17 cellular contexts compared by ENCODE assay signal in genomic region chr1:77906624-77907023, GRCh38. TPM values are rescaled to one million over a fixed set of nuclear protein-coding genes. Genes with fewer than 3 reads are reported as not detected.
DNase-seq lines count a peak whose midpoint lies in the region; ATAC-seq, FAIRE-seq and TF ChIP-seq lines count a peak whose summit lies in the region.
"Had no signal": no experiment of that assay in that cellular context is flagged by ENCODE, and none has a peak within 500 bp of the region (broad histone marks: within the 10 kb centered on the region; RNA-seq: fewer than 3 reads in every experiment).

No MANE protein-coding gene starts in this region.

- H3K9me3 ChIP-seq in IMR-90 (ENCODE audit: control insufficient read depth, insufficient read depth, low read length), result no peaks in the 10 kb centered on the region
- no peaks in the 10 kb centered on the region for H3K9me3 ChIP-seq in K562 (replicated peaks; ENCODE audit: control insufficient read depth, insufficient read depth, low read depth, low read length)
- H3K9me3 ChIP-seq in gastrocnemius medialis, result no peaks in the 10 kb centered on the region
- H3K9me3 ChIP-seq: HAP-1 had no signal

- H3K14ac ChIP-seq in IMR-90 (replicated peaks; ENCODE audit: low read depth, low read length), result no peak overlapping the region

- no peaks in the 10 kb centered on the region for H3K27me3 ChIP-seq in IMR-90 (ENCODE audit: control insufficient read depth, insufficient read depth, low read length)
- no peaks in the 10 kb centered on the region for H3K27me3 ChIP-seq in K562 (ENCODE audit: control insufficient read depth in 2 of 2, insufficient read depth in 2 of 2, low read length in 2 of 2)
- H3K27me3 ChIP-seq in gastrocnemius medialis, result no peaks in the 10 kb centered on the region

- no peaks in the 10 kb centered on the region for H3K36me3 Mint-ChIP-seq in activated naive CD4-positive, alpha-beta T cell treated with anti-CD3 and anti-CD28 coated beads, Interleukin-2, amount 50 U/mL, for 72 hours
- H3K36me3 Mint-ChIP-seq: CD4-positive, alpha-beta memory T cell had no signal

- H3K9me3 Mint-ChIP-seq in activated naive CD4-positive, alpha-beta T cell treated with anti-CD3 and anti-CD28 coated beads, Interleukin-2, amount 50 U/mL, for 72 hours, result no peaks in the 10 kb centered on the region
- H3K9me3 Mint-ChIP-seq: CD4-positive, alpha-beta memory T cell; GM23338 had no signal

- DNase-seq in IMR-90 (no peak), K562 (ENCODE audit: extremely low read depth in 1 of 4, low spot score in 3 of 4) (no peak), gastrocnemius medialis (no peak), Kasumi-1 (lab: John Stamatoyannopoulos, UW) (no peak)
- no peak for DNase-seq in activated naive CD4-positive, alpha-beta T cell treated with anti-CD3 and anti-CD28 coated beads, Interleukin-2, amount 50 U/mL, for 72 hours (ENCODE audit: low spot score in 2 of 2)
- DNase-seq: C1 segment of cervical spinal cord; Calu3; CD4-positive, alpha-beta memory T cell; COR-L47; DMS53; DMS79 treated with DMSO at 0.1 percent for 48 hours; GF-D8 had no signal

- peaks cover 54% of the 10 kb centered on the region for H4K20me1 ChIP-seq in IMR-90 (ENCODE audit: insufficient read depth, low read length)
- no peaks in the 10 kb centered on the region for H4K20me1 ChIP-seq in K562 (replicated peaks; ENCODE audit: control insufficient read depth, insufficient read depth, low read length)

- dilution Hi-C loops in IMR-90 (cut with HindIII; ENCODE audit: low sequenced_read_pairs, unreplicated experiment), result no loop called here

- H4K91ac ChIP-seq in IMR-90 (ENCODE audit: insufficient read depth, low read depth, low read length), result no peak overlapping the region

- H3K18ac ChIP-seq in IMR-90 (ENCODE audit: low read depth, low read length), result no peak overlapping the region

- no peak overlapping the region for H3K9ac ChIP-seq in IMR-90 (ENCODE audit: low read depth, low read length)
- no peak overlapping the region for H3K9ac ChIP-seq in K562 (ENCODE audit: insufficient read depth in 1 of 2, low read depth in 2 of 2, low read length in 2 of 2)

- H4K8ac ChIP-seq in IMR-90 (ENCODE audit: low read depth in 2 of 2, low read length in 2 of 2), result no peak overlapping the region

- TF ChIP-seq RAD21 in IMR-90 (IDR thresholded peaks at IDR 0.05; ENCODE audit: low read length), result no peak
- no peak for TF ChIP-seq RAD21 in K562 (CRISPR knock-in tag; conservative IDR thresholded peaks at IDR 0.05 in 1 of 2, IDR thresholded peaks at IDR 0.05 in 1 of 2)

- H2BK5ac ChIP-seq in IMR-90 (ENCODE audit: low read depth, low read length, poor library complexity, severe bottlenecking), result no peak overlapping the region

- POLR2A ChIA-PET in IMR-90 (lab: Charles Lee; ENCODE audit: unreplicated experiment) (no interaction called here), K562 (lab: Yijun Ruan, JAX) (no interaction called here)

- TF ChIP-seq CTCF in IMR-90 (conservative IDR thresholded peaks at IDR 0.05; ENCODE audit: low read depth, low read length) (no peak), K562 (IDR thresholded peaks at IDR 0.05 in 2 of 3, conservative IDR thresholded peaks at IDR 0.05 in 1 of 3; ENCODE audit: insufficient read depth in 2 of 3, low read depth in 1 of 3, low read length in 3 of 3) (no peak), gastrocnemius medialis (IDR thresholded peaks at IDR 0.05 in 4 of 5, conservative IDR thresholded peaks at IDR 0.05 in 1 of 5) (no peak)

- peak overlapping the region; percentile 41; the same call in 1 of the 2 replicates for H3K23ac ChIP-seq in IMR-90 (ENCODE audit: low read depth, low read length)

- in situ Hi-C loops in IMR-90 (cut with MboI; ENCODE audit: low sequenced_read_pairs), result no loop called here
- in situ Hi-C loops in K562 (cut with MboI), result loop anchor here (10.0 kb wide), 1 partner anchor 202 kb away; no protein-coding TSS in a partner anchor
- in situ Hi-C loops in gastrocnemius medialis (cut with MboI; ENCODE audit: low sequenced_read_pairs in 4 of 4), result no loop called here

- intact Hi-C loops in IMR-90 (cut with micrococcal nuclease) (loop anchor here (10.0 kb wide), 1 partner anchor 762 kb away; no protein-coding TSS in a partner anchor), K562 (cut with micrococcal nuclease) (loop anchor here (10.0 kb wide), 1 partner anchor 372 kb away; no protein-coding TSS in a partner anchor), gastrocnemius medialis (cut with DNase I; ENCODE audit: low total_unique reads) (loop anchor here (10.0 kb wide), 1 partner anchor 138 kb away; the partner anchor contains the start of gene GIPC2)

- WGBS in IMR-90 (ENCODE audit: extremely low coverage in 2 of 2, insufficient read length in 1 of 2), 2 experiments, result no CpG with 5 or more reads among the region's 1 CpG
- WGBS in K562 (ENCODE audit: insufficient coverage, low coverage, missing lambda C conversion rate), result 0% methylated on average over 1 of the region's 1 CpG

- BruUV-seq in IMR-90 (replicated peaks; lab: Mats Ljungman, UMichigan), result no TSS peak
- no TSS peak for BruUV-seq in K562 (replicated peaks; lab: Mats Ljungman, UMichigan)

- no peak for TF ChIP-seq EP300 in K562 (IDR thresholded peaks at IDR 0.05; ENCODE audit: low read length)

- H3K56ac ChIP-seq in IMR-90 (ENCODE audit: extremely low read depth, insufficient read depth, low read length), result no peak overlapping the region

- H3K36me3 ChIP-seq in IMR-90 (ENCODE audit: control insufficient read depth, insufficient read depth, low read length) (peaks cover 19% of the 10 kb centered on the region), K562 (ENCODE audit: control insufficient read depth, insufficient read depth, low read length) (no peaks in the 10 kb centered on the region), gastrocnemius medialis (peaks cover 0 to 18% of the 10 kb centered on the region in 2 donors)
- H3K36me3 ChIP-seq: HAP-1 had no signal

- H3K4me3 ChIP-seq in IMR-90 (ENCODE audit: insufficient read depth, low read depth, low read length) (no peak overlapping the region), K562 (no peak overlapping the region), gastrocnemius medialis (no peak overlapping the region)
- H3K4me3 ChIP-seq: GM23338, HAP-1 had no signal

- H3K27ac ChIP-seq in IMR-90 (ENCODE audit: insufficient read depth, low read length) (no peak overlapping the region), K562 (ENCODE audit: extremely low read depth, low read depth, low read length) (no peak overlapping the region), gastrocnemius medialis (peak overlapping the region in 3 of 4 donors; percentile 36 to 86 (median 37))

- FAIRE-seq in K562 (lab: Jason Lieb, UNC), result no peak
- FAIRE-seq: GM18507, H54 had no signal

- no peak overlapping the region for H2BK120ac ChIP-seq in IMR-90 (ENCODE audit: low read depth, low read length)

- H3K4me2 ChIP-seq in IMR-90 (ENCODE audit: low read depth, low read length) (no peak overlapping the region), K562 (ENCODE audit: insufficient read depth, low read length) (no peak overlapping the region)
- H3K4me2 ChIP-seq: GM23338 had no signal

- H3K4me1 ChIP-seq in IMR-90 (ENCODE audit: control insufficient read depth, insufficient read depth, low read length) (no peaks in the 10 kb centered on the region), K562 (replicated peaks in 1 of 2; ENCODE audit: control insufficient read depth in 2 of 2, insufficient read depth in 2 of 2, low read length in 2 of 2) (no peaks in the 10 kb centered on the region), gastrocnemius medialis (peaks cover 28 to 31% of the 10 kb centered on the region in 2 donors)
- H3K4me1 ChIP-seq: HAP-1 had no signal

- peaks cover 17 to 48% of the 10 kb centered on the region in 2 experiments for H3K79me1 ChIP-seq in IMR-90 (ENCODE audit: low read depth in 1 of 2, low read length in 2 of 2)

- H3K4ac ChIP-seq in IMR-90 (ENCODE audit: low read depth, low read length), result no peak overlapping the region

- H2AFZ ChIP-seq in IMR-90 (replicated peaks; ENCODE audit: low read length, poor library complexity) (no peak overlapping the region), K562 (ENCODE audit: low read depth, low read length) (no peak overlapping the region)
- H2AFZ ChIP-seq: GM23338 had no signal

- no peak for ATAC-seq in IMR-90 (ENCODE audit: low read depth)
- ATAC-seq in K562, result no peak
- no peak for ATAC-seq in gastrocnemius medialis
- ATAC-seq in activated naive CD4-positive, alpha-beta T cell treated with anti-CD3 and anti-CD28 coated beads, Interleukin-2, amount 50 U/mL, for 72 hours, result no peak
- ATAC-seq in HG02623 (IDR thresholded peaks at IDR 0.05; ENCODE audit: unreplicated experiment), result no peak
- ATAC-seq: GM23338 had no signal

- H2AK5ac ChIP-seq in IMR-90 (ENCODE audit: low read depth, low read length), result no peak overlapping the region

- no peak overlapping the region for H3K27ac Mint-ChIP-seq in activated naive CD4-positive, alpha-beta T cell treated with anti-CD3 and anti-CD28 coated beads, Interleukin-2, amount 50 U/mL, for 72 hours
- H3K27ac Mint-ChIP-seq: CD4-positive, alpha-beta memory T cell; GM23338 had no signal

- no peak overlapping the region for H4K5ac ChIP-seq in IMR-90 (ENCODE audit: low read depth, low read length)

- H2BK15ac ChIP-seq in IMR-90 (ENCODE audit: low read depth, low read length), result no peak overlapping the region

- CTCF ChIA-PET in IMR-90 (lab: Yijun Ruan, JAX) (no interaction called here), K562 (lab: Yijun Ruan, JAX; ENCODE audit: low intra/inter-chr PET ratio) (no interaction called here)

- no peaks in the 10 kb centered on the region for H3K79me2 ChIP-seq in K562 (ENCODE audit: control insufficient read depth, insufficient read depth, low read length)

- H2AK9ac ChIP-seq in IMR-90 (replicated peaks; ENCODE audit: low read depth, low read length, poor library complexity), result no peak overlapping the region

- no peak for TF ChIP-seq POLR2A in IMR-90 (IDR thresholded peaks at IDR 0.05; ENCODE audit: low read depth, low read length)
- TF ChIP-seq POLR2A in K562 (conservative IDR thresholded peaks at IDR 0.05), result no peak
- no peak for TF ChIP-seq POLR2A in gastrocnemius medialis (IDR thresholded peaks at IDR 0.05)

- no peak overlapping the region for H2BK20ac ChIP-seq in IMR-90 (ENCODE audit: low read depth, low read length)

- H3K9me1 ChIP-seq in IMR-90 (ENCODE audit: insufficient read depth, low read length) (peaks cover 12% of the 10 kb centered on the region), K562 (ENCODE audit: control insufficient read depth, insufficient read depth, low read length) (no peaks in the 10 kb centered on the region)

RNA-seq across cellular contexts. Expression of gene NEXN, which starts 18.2 kb away (rescaled TPM):
- total RNA-seq in IMR-90 (2012; rRNA removed) (5.2 and 10.3 TPM in 2 replicates), K562 (2014; rRNA removed) (0.95 and 1.4 TPM in 2 replicates), K562 (2014; rRNA removed; fragmentation: Illumina TruSeq; extraction: Trizol) (0.76 and 1.2 TPM in 2 replicates), K562 (2015; rRNA removed; fragmentation: Illumina TruSeq; extraction: Trizol) (0.98 and 1.2 TPM in 2 replicates), K562 (2021) (0.60 and 0.92 TPM in 2 replicates), gastrocnemius medialis (100 to 1,000 TPM; 105 to 297 (median 200) TPM)
- polyA plus RNA-seq in IMR-90 (2012; rRNA removed) (13.4 and 16.1 TPM in 2 replicates), K562 (2011; rRNA removed) (0.07 and 0.18 TPM in 2 replicates), K562 (2014; fragmentation: Illumina TruSeq; extraction: Trizol) (1.2 and 1.8 TPM in 2 replicates), K562 (2014; fragmentation: Nextera tagmentation; extraction: Ambion mirVana) (under 1 TPM; 0.46 to 0.51 TPM), K562 (2014; rRNA removed) (0.86 and 0.97 TPM in 2 replicates)
- polyA plus RNA-seq in IMR-90 (2012; cell fraction: cytosol; rRNA removed), result 1.9 and 2.5 TPM in 2 replicates
- polyA plus RNA-seq in IMR-90 (2012; cell fraction: nucleus; rRNA removed; ENCODE audit: low replicate concordance), result 2.7 and 27.0 TPM in 2 replicates
- 1.1 TPM in 1 of 2 replicates, not detected in the other for total RNA-seq in K562 (2011; cell fraction: chromatin; rRNA removed; ENCODE audit: low replicate concordance)
- total RNA-seq in K562 (2011; cell fraction: nucleolus; rRNA removed), result 0.17 TPM in 1 of 2 replicates, not detected in the other
- 0.29 and 1.1 TPM in 2 replicates for total RNA-seq in K562 (2011; cell fraction: nucleoplasm; rRNA removed)
- 0.03 and 0.09 TPM in 2 replicates for polyA plus RNA-seq in K562 (2011; cell fraction: cytosol; rRNA removed)
- polyA plus RNA-seq in K562 (2011; cell fraction: nucleus; rRNA removed), result 0.06 TPM in 1 of 2 replicates, not detected in the other
- polyA plus RNA-seq in K562 (2012), result 0.55 and 1.3 TPM in 2 replicates
- polyA minus RNA-seq in K562 (2011; rRNA and poly(A)+ RNA removed), result 0.09 and 0.63 TPM in 2 replicates
- not detected in 2 replicates for polyA minus RNA-seq in K562 (2011; cell fraction: cytosol; rRNA and poly(A)+ RNA removed)
- polyA minus RNA-seq in K562 (2011; cell fraction: nucleus; rRNA and poly(A)+ RNA removed), result 0.27 and 0.33 TPM in 2 replicates
- 1 to 10 TPM; 1.3 to 1.6 TPM for total RNA-seq in activated naive CD4-positive, alpha-beta T cell treated with anti-CD3 and anti-CD28 coated beads, Interleukin-2, amount 50 U/mL, for 72 hours

Comparison
In these comparisons a context has a peak if more than half of its experiments do, and no peak if none do; other contexts are left out.
1. H3K27ac ChIP-seq: peak in gastrocnemius medialis (3 of 4); none in IMR-90 (single experiment) and K562 (single experiment).